1 cellular context compared by ENCODE assay signal in genomic region chr6:26457407-26457795, GRCh38.
TF ChIP-seq lines count a peak whose summit lies in the region.

No MANE protein-coding gene starts in this region.

TF ChIP-seq in WTC11, 78 proteins besides CTCF, POLR2A, EP300 and RAD21 (continued from another document):
- no peak for TF ChIP-seq ZNF425 (CRISPR knock-in tag; conservative IDR thresholded peaks at IDR 0.05)
TF ChIP-seq in WTC11: peak in this region for 0.
